ENCODE assay signal across 1 cellular context in genomic region chr1:9059944-9060744, GRCh38.
A peak's percentile ranks its signal among the peaks of the same experiment; 100 is the strongest.
TF ChIP-seq lines count a peak whose summit lies in the region.

No MANE protein-coding gene starts in this region.

TF ChIP-seq in HEK293, 187 proteins besides CTCF, POLR2A, EP300 and RAD21 (continued from another document and continues in another):
- TF ChIP-seq PRDM10 (tag by site-specific recombination; IDR thresholded peaks at IDR 0.05) (no peak), ZNF2 (tag by site-specific recombination; IDR thresholded peaks at IDR 0.05) (no peak), ZNF341 (tag by site-specific recombination; IDR thresholded peaks at IDR 0.05; ENCODE audit: low read depth) (no peak), ZNF530 (tag by site-specific recombination; IDR thresholded peaks at IDR 0.05; ENCODE audit: low read depth) (no peak), ZNF830 (tag by site-specific recombination; IDR thresholded peaks at IDR 0.05; ENCODE audit: low read depth) (no peak), ZNF121 (tag by site-specific recombination; IDR thresholded peaks at IDR 0.05) (no peak), ZNF664 (tag by site-specific recombination; IDR thresholded peaks at IDR 0.05) (no peak), ZNF423 (tag by site-specific recombination; IDR thresholded peaks at IDR 0.05) (no peak), ZNF514 (tag by site-specific recombination; IDR thresholded peaks at IDR 0.05) (no peak), ZNF292 (tag by site-specific recombination; IDR thresholded peaks at IDR 0.05; ENCODE audit: borderline replicate concordance, low read depth) (peak; percentile 14; the same call in 1 of the 2 replicates), PRDM4 (tag by site-specific recombination; IDR thresholded peaks at IDR 0.05) (no peak; the same call in 1 of the 2 replicates), ZSCAN16 (tag by site-specific recombination; IDR thresholded peaks at IDR 0.05) (no peak), ZNF645 (tag by site-specific recombination; IDR thresholded peaks at IDR 0.05) (no peak), PBX3 (CRISPR knock-in tag; IDR thresholded peaks at IDR 0.05) (no peak), BCL11A (tag by site-specific recombination; IDR thresholded peaks at IDR 0.05; ENCODE audit: low read depth) (no peak), ZNF513 (tag by site-specific recombination; IDR thresholded peaks at IDR 0.05) (no peak), MZF1 (tag by site-specific recombination; IDR thresholded peaks at IDR 0.05; ENCODE audit: borderline replicate concordance) (no peak), ZNF701 (tag by site-specific recombination; IDR thresholded peaks at IDR 0.05) (no peak), ZNF146 (tag by site-specific recombination; IDR thresholded peaks at IDR 0.05) (no peak), ZBTB20 (tag by site-specific recombination; IDR thresholded peaks at IDR 0.05) (peak; percentile 37; the same call in 1 of the 2 replicates), EGR2 (tag by site-specific recombination; IDR thresholded peaks at IDR 0.05; ENCODE audit: low read depth) (peak; percentile 95), ZNF792 (tag by site-specific recombination; IDR thresholded peaks at IDR 0.05) (no peak), REPIN1 (tag by site-specific recombination; IDR thresholded peaks at IDR 0.05; ENCODE audit: low read depth) (no peak), ZNF561 (tag by site-specific recombination; IDR thresholded peaks at IDR 0.05; ENCODE audit: borderline replicate concordance) (no peak), ZFP69B (tag by site-specific recombination; IDR thresholded peaks at IDR 0.05) (no peak), ZNF621 (tag by site-specific recombination; IDR thresholded peaks at IDR 0.05) (no peak), ZNF560 (tag by site-specific recombination; IDR thresholded peaks at IDR 0.05; ENCODE audit: borderline replicate concordance) (no peak), ZNF791 (tag by site-specific recombination; IDR thresholded peaks at IDR 0.05) (0 out of 2 replicates have a peak, but pooled peaks have one; percentile 38), ZNF148 (tag by site-specific recombination; IDR thresholded peaks at IDR 0.05; ENCODE audit: borderline replicate concordance) (no peak), ZNF48 (tag by site-specific recombination; IDR thresholded peaks at IDR 0.05) (no peak), ZSCAN5A (tag by site-specific recombination; IDR thresholded peaks at IDR 0.05) (no peak), ZNF837 (tag by site-specific recombination; IDR thresholded peaks at IDR 0.05) (no peak), KLF1 (tag by site-specific recombination; IDR thresholded peaks at IDR 0.05) (no peak; the same call in 1 of the 2 replicates), ZNF23 (tag by site-specific recombination; IDR thresholded peaks at IDR 0.05; ENCODE audit: borderline replicate concordance) (no peak), MYNN (tag by site-specific recombination; IDR thresholded peaks at IDR 0.05; ENCODE audit: borderline replicate concordance) (no peak), ZXDB (tag by site-specific recombination; IDR thresholded peaks at IDR 0.05) (no peak), ZNF16 (tag by site-specific recombination; IDR thresholded peaks at IDR 0.05; ENCODE audit: low read depth) (no peak), ZNF311 (tag by site-specific recombination; IDR thresholded peaks at IDR 0.05; ENCODE audit: borderline replicate concordance) (no peak; the same call in 1 of the 2 replicates), ZBTB11 (tag by site-specific recombination; conservative IDR thresholded peaks at IDR 0.05; ENCODE audit: low read depth) (no peak), HOXC10 (CRISPR knock-in tag; IDR thresholded peaks at IDR 0.05) (no peak), ZBTB44 (tag by site-specific recombination; IDR thresholded peaks at IDR 0.05) (no peak), ZNF473 (tag by site-specific recombination; IDR thresholded peaks at IDR 0.05) (no peak), ZEB2 (tag by site-specific recombination; IDR thresholded peaks at IDR 0.05) (no peak), ZFP37 (tag by site-specific recombination; IDR thresholded peaks at IDR 0.05) (no peak)
